In genomic region chr4:41624765-41625164, GRCh38 we compare ENCODE assay signal across 20 cellular contexts.
"Had no signal": no experiment of that assay in that cellular context is flagged by ENCODE, and none has a peak within 500 bp of the region (broad histone marks: within the 10 kb centered on the region; RNA-seq: fewer than 3 reads in every experiment).

No MANE protein-coding gene starts in this region.

- H3K36me3 ChIP-seq: uterus had no signal

- DNase-seq: effector CD4-positive, alpha-beta T cell; endodermal cell; foreskin melanocyte; heart left ventricle; hypothalamus; kidney glomerular epithelial cell; natural killer cell; occipital lobe; spleen; stimulated activated CD4-positive, alpha-beta T cell treated with anti-CD3 and anti-CD28 coated beads, Interleukin-15, amount 100 ng/mL, for 24 hours; stimulated activated CD4-positive, alpha-beta T cell treated with anti-CD3 and anti-CD28 coated beads, Interleukin-1b, Interleukin-23, amount 100 ng/mL, for 48 hours; stimulated activated CD4-positive, alpha-beta T cell treated with anti-CD3 and anti-CD28 coated beads, Interleukin-4, amount 100 ng/mL, for 24 hours; stimulated activated naive CD8-positive, alpha-beta T cell treated with anti-CD3 and anti-CD28 coated beads, Interleukin-15, amount 100 ng/mL, for 72 hours; substantia nigra; upper lobe of left lung; uterus had no signal

- H3K9me3 ChIP-seq: heart left ventricle, spleen, upper lobe of left lung, uterus had no signal

- H3K9me3 Mint-ChIP-seq: endodermal cell; stimulated activated memory B cell treated with anti-CD40 and anti-IgM and Interleukin-4, amounts not matched to agents 10 μg/mL and 1 μg/mL and 100 μg/mL, for 72 hours; stimulated activated naive CD8-positive, alpha-beta T cell treated with anti-CD3 and anti-CD28 coated beads, Interleukin-15, amount 100 ng/mL, for 72 hours had no signal

- H3K4me3 ChIP-seq: coronary artery, heart left ventricle, spleen, upper lobe of left lung, uterus had no signal

- H3K4me1 ChIP-seq: spleen, uterus had no signal

- H3K27me3 ChIP-seq: heart left ventricle, spleen, upper lobe of left lung, uterus had no signal

- H3K36me3 Mint-ChIP-seq: natural killer cell; stimulated activated memory B cell treated with anti-CD40 and anti-IgM and Interleukin-4, amounts not matched to agents 10 μg/mL and 1 μg/mL and 100 μg/mL, for 72 hours had no signal

- ATAC-seq: heart left ventricle; left lobe of liver; natural killer cell; sciatic nerve; stimulated activated memory B cell treated with anti-CD40 and anti-IgM and Interleukin-4, amounts not matched to agents 10 μg/mL and 1 μg/mL and 100 μg/mL, for 72 hours; stimulated activated naive CD8-positive, alpha-beta T cell treated with anti-CD3 and anti-CD28 coated beads, Interleukin-15, amount 100 ng/mL, for 72 hours had no signal

- H3K4me3 Mint-ChIP-seq: endodermal cell; natural killer cell; stimulated activated memory B cell treated with anti-CD40 and anti-IgM and Interleukin-4, amounts not matched to agents 10 μg/mL and 1 μg/mL and 100 μg/mL, for 72 hours; stimulated activated naive CD8-positive, alpha-beta T cell treated with anti-CD3 and anti-CD28 coated beads, Interleukin-15, amount 100 ng/mL, for 72 hours had no signal

- H3K27ac ChIP-seq: heart left ventricle, spleen, upper lobe of left lung, uterus had no signal

- H3K27ac Mint-ChIP-seq: endodermal cell; natural killer cell; stimulated activated memory B cell treated with anti-CD40 and anti-IgM and Interleukin-4, amounts not matched to agents 10 μg/mL and 1 μg/mL and 100 μg/mL, for 72 hours; stimulated activated naive CD8-positive, alpha-beta T cell treated with anti-CD3 and anti-CD28 coated beads, Interleukin-15, amount 100 ng/mL, for 72 hours had no signal

- H3K4me1 Mint-ChIP-seq: natural killer cell; stimulated activated memory B cell treated with anti-CD40 and anti-IgM and Interleukin-4, amounts not matched to agents 10 μg/mL and 1 μg/mL and 100 μg/mL, for 72 hours; stimulated activated naive CD8-positive, alpha-beta T cell treated with anti-CD3 and anti-CD28 coated beads, Interleukin-15, amount 100 ng/mL, for 72 hours had no signal
